1 cellular context compared by ENCODE assay signal in the genomic region with DNA sequence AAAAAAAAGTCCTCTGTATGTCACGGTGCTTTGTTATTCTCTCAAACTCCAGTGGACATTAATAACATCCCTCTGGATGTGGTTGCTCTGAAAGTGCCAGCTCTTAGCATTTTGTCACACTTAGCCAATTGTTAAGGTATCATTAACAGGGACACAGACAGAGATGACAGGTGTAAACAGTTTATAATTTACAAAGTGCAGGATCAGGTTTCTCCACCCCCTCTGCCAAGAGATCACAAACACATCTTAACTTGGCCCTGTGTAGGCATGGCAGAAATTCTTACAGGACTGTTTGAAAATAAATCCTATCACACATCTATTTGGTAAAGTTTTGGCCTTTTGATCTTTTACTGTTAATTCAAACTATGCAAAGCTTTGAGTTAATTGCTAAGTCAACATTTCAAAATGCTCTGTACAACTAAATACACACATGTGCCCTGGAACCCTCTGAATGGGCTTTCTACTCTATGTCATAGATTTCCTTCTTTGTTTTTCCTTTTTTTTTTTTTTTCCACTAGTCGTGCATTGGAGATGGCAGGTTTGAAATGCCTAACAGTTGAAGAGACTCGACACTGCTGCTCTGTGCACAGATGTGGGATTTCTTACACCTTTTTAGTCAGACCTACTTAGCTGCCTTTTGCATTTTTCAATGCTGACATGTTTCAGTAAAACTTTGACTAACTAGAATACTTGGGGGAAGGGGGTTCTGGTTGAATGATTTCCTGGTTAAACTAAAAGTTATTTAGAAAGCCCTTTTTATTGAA.
TF ChIP-seq lines count a peak whose summit lies in the region.

No MANE protein-coding gene starts in this region.

TF ChIP-seq in HepG2, 621 proteins besides CTCF, POLR2A, EP300 and RAD21 (continued from another document and continues in another):
- peak; percentile 96 for TF ChIP-seq AHDC1 (CRISPR knock-in tag; IDR thresholded peaks at IDR 0.05; ENCODE audit: borderline replicate concordance)
- 0 out of 2 replicates have a peak, but pooled peaks have one; percentile 24 for TF ChIP-seq JUN (CRISPR knock-in tag; IDR thresholded peaks at IDR 0.05)
- peak; percentile 72; the same call in 1 of the 2 replicates for TF ChIP-seq ZKSCAN8 (CRISPR knock-in tag; IDR thresholded peaks at IDR 0.05; ENCODE audit: borderline replicate concordance)
- TF ChIP-seq NFIB (CRISPR knock-in tag; IDR thresholded peaks at IDR 0.05; ENCODE audit: borderline replicate concordance): no peak
- peak; percentile 71 for TF ChIP-seq SKI (IDR thresholded peaks at IDR 0.05; ENCODE audit: partially characterized antibody)
- TF ChIP-seq SP2 (CRISPR knock-in tag; IDR thresholded peaks at IDR 0.05): no peak
- TF ChIP-seq MTERF4 (CRISPR knock-in tag; IDR thresholded peaks at IDR 0.05): no peak
- no peak for TF ChIP-seq AKAP8 (CRISPR knock-in tag; IDR thresholded peaks at IDR 0.05)
- TF ChIP-seq SYNCRIP (IDR thresholded peaks at IDR 0.05; ENCODE audit: insufficient read depth, low read depth, low read length): no peak
- peak; percentile 69 for TF ChIP-seq CEBPB (IDR thresholded peaks at IDR 0.05; ENCODE audit: borderline replicate concordance, low read depth, low read length)
- TF ChIP-seq ZNF766 (CRISPR knock-in tag; IDR thresholded peaks at IDR 0.05; ENCODE audit: borderline replicate concordance): no peak
- TF ChIP-seq HOXA9 (CRISPR knock-in tag; IDR thresholded peaks at IDR 0.05; ENCODE audit: borderline replicate concordance): no peak
- no peak for TF ChIP-seq MYC (CRISPR knock-in tag; IDR thresholded peaks at IDR 0.05; ENCODE audit: borderline replicate concordance)
- TF ChIP-seq ATF2 (CRISPR knock-in tag; IDR thresholded peaks at IDR 0.05): peak; percentile 84
- TF ChIP-seq ZBTB49 (CRISPR knock-in tag; IDR thresholded peaks at IDR 0.05; ENCODE audit: borderline replicate concordance): no peak
- no peak for TF ChIP-seq ZNF282 (IDR thresholded peaks at IDR 0.05; ENCODE audit: partially characterized antibody)
- TF ChIP-seq RBM39 (IDR thresholded peaks at IDR 0.05; ENCODE audit: low read depth, low read length, poor library complexity, severe bottlenecking): no peak
- no peak for TF ChIP-seq ZZZ3 (CRISPR knock-in tag; IDR thresholded peaks at IDR 0.05; ENCODE audit: borderline replicate concordance)
- TF ChIP-seq ZNF253 (CRISPR knock-in tag; IDR thresholded peaks at IDR 0.05; ENCODE audit: borderline replicate concordance): no peak
- no peak for TF ChIP-seq ZNF138 (CRISPR knock-in tag; IDR thresholded peaks at IDR 0.05; ENCODE audit: low read depth)
- TF ChIP-seq MAF1 (CRISPR knock-in tag; IDR thresholded peaks at IDR 0.05; ENCODE audit: borderline replicate concordance): no peak
- TF ChIP-seq ZNF749 (CRISPR knock-in tag; IDR thresholded peaks at IDR 0.05; ENCODE audit: borderline replicate concordance): peak; percentile 48; the same call in 1 of the 2 replicates
- TF ChIP-seq ZNF414 (CRISPR knock-in tag; IDR thresholded peaks at IDR 0.05): peak; percentile 55; the same call in 1 of the 2 replicates
- TF ChIP-seq ZNF431 (CRISPR knock-in tag; IDR thresholded peaks at IDR 0.05; ENCODE audit: borderline replicate concordance, low read depth): no peak; the same call in 1 of the 2 replicates
- 0 out of 2 replicates have a peak, but pooled peaks have one; percentile 24 for TF ChIP-seq STAG1 (CRISPR knock-in tag; IDR thresholded peaks at IDR 0.05)
- TF ChIP-seq LBX2 (CRISPR knock-in tag; IDR thresholded peaks at IDR 0.05; ENCODE audit: borderline replicate concordance): no peak
- no peak for TF ChIP-seq PAF1 (CRISPR knock-in tag; IDR thresholded peaks at IDR 0.05)
- TF ChIP-seq CCAR2 (optimal IDR thresholded peaks at IDR 0.05; ENCODE audit: low read depth, low read length): no peak
- TF ChIP-seq, protein P1, sequence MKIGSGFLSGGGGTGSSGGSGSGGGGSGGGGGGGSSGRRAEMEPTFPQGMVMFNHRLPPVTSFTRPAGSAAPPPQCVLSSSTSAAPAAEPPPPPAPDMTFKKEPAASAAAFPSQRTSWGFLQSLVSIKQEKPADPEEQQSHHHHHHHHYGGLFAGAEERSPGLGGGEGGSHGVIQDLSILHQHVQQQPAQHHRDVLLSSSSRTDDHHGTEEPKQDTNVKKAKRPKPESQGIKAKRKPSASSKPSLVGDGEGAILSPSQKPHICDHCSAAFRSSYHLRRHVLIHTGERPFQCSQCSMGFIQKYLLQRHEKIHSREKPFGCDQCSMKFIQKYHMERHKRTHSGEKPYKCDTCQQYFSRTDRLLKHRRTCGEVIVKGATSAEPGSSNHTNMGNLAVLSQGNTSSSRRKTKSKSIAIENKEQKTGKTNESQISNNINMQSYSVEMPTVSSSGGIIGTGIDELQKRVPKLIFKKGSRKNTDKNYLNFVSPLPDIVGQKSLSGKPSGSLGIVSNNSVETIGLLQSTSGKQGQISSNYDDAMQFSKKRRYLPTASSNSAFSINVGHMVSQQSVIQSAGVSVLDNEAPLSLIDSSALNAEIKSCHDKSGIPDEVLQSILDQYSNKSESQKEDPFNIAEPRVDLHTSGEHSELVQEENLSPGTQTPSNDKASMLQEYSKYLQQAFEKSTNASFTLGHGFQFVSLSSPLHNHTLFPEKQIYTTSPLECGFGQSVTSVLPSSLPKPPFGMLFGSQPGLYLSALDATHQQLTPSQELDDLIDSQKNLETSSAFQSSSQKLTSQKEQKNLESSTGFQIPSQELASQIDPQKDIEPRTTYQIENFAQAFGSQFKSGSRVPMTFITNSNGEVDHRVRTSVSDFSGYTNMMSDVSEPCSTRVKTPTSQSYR (CRISPR knock-in tag; IDR thresholded peaks at IDR 0.05; ENCODE audit: borderline replicate concordance): peak; percentile 67; the same call in 1 of the 2 replicates
- TF ChIP-seq ZNF850 (CRISPR knock-in tag; conservative IDR thresholded peaks at IDR 0.05): no peak
- no peak for TF ChIP-seq ZNF383 (CRISPR knock-in tag; IDR thresholded peaks at IDR 0.05; ENCODE audit: borderline replicate concordance)
- no peak for TF ChIP-seq ZNF75D (CRISPR knock-in tag; IDR thresholded peaks at IDR 0.05; ENCODE audit: borderline replicate concordance)
- TF ChIP-seq RORA (CRISPR knock-in tag; IDR thresholded peaks at IDR 0.05): no peak
- TF ChIP-seq ZNF317 (CRISPR knock-in tag; IDR thresholded peaks at IDR 0.05): 0 out of 2 replicates have a peak, but pooled peaks have one; percentile 23
- TF ChIP-seq KLF12 (CRISPR knock-in tag; IDR thresholded peaks at IDR 0.05; ENCODE audit: borderline replicate concordance): no peak
- TF ChIP-seq ZSCAN31 (CRISPR knock-in tag; IDR thresholded peaks at IDR 0.05; ENCODE audit: low read depth): no peak
- TF ChIP-seq ZNF234 (CRISPR knock-in tag; conservative IDR thresholded peaks at IDR 0.05): no peak
- no peak for TF ChIP-seq ZNF20 (CRISPR knock-in tag; IDR thresholded peaks at IDR 0.05)
- TF ChIP-seq NFATC3 (CRISPR knock-in tag; IDR thresholded peaks at IDR 0.05): peak; percentile 15; the same call in 1 of the 2 replicates
- 0 out of 2 replicates have a peak, but pooled peaks have one; percentile 72 for TF ChIP-seq ISX (CRISPR knock-in tag; conservative IDR thresholded peaks at IDR 0.05)
- no peak for TF ChIP-seq ZBTB42 (CRISPR knock-in tag; IDR thresholded peaks at IDR 0.05)
- peak; percentile 98 for TF ChIP-seq PITX1 (CRISPR knock-in tag; IDR thresholded peaks at IDR 0.05)
- peak in 1 of 2 experiments; percentile 64; a peak in 2 of 4 replicates for TF ChIP-seq ATF4 (CRISPR knock-in tag; IDR thresholded peaks at IDR 0.05)
- no peak for TF ChIP-seq HNRNPH1 (optimal IDR thresholded peaks at IDR 0.05; ENCODE audit: low read depth, low read length)
- no peak for TF ChIP-seq ZNF563 (CRISPR knock-in tag; IDR thresholded peaks at IDR 0.05)
- no peak for TF ChIP-seq ZNF333 (CRISPR knock-in tag; IDR thresholded peaks at IDR 0.05; ENCODE audit: borderline replicate concordance)
